Comparison of ENCODE assay signal across 25 cellular contexts in genomic region chr6:9388596-9388995, GRCh38.
"Had no signal": no experiment of that assay in that cellular context is flagged by ENCODE, and none has a peak within 500 bp of the region (broad histone marks: within the 10 kb centered on the region; RNA-seq: fewer than 3 reads in every experiment).

No MANE protein-coding gene starts in this region.

- H3K4me3 ChIP-seq: esophagus muscularis mucosa, heart left ventricle, ovary, skin epidermis, testis, transverse colon had no signal

- H3K9me3 Mint-ChIP-seq: mesothelial cell of epicardium, nephron progenitor cell had no signal

- H3K9me3 ChIP-seq: esophagus muscularis mucosa, heart left ventricle, ovary, testis, transverse colon had no signal

- H3K27me3 ChIP-seq: esophagus muscularis mucosa, foreskin keratinocyte, heart left ventricle, ovary, testis, transverse colon had no signal

- H3K27me3 Mint-ChIP-seq: activated B cell treated with CpG ODN at 0.5 μM for 24 hours; activated naive CD8-positive, alpha-beta T cell; naive B cell had no signal

- H3K36me3 ChIP-seq: esophagus muscularis mucosa, heart left ventricle, ovary, transverse colon had no signal

- DNase-seq: activated B cell treated with CpG ODN at 0.5 μM for 24 hours; activated effector memory CD4-positive, alpha-beta T cell treated with Interleukin-2 at 50 U/mL for 16 hours; activated naive CD4-positive, alpha-beta T cell treated with Interleukin-2 at 50 U/mL for 16 hours; anterior cingulate cortex; dermis blood vessel endothelial cell; effector CD4-positive, alpha-beta T cell; foreskin keratinocyte; heart left ventricle; hypothalamus; immature natural killer cell; kidney; left colon; naive B cell; nephron progenitor cell; ovary; stimulated activated CD4-positive, alpha-beta T cell treated with anti-CD3 and anti-CD28 coated beads, Interleukin-12 subunit alpha, Interleukin-12 subunit beta, amount 100 ng/mL, for 4 hours; stimulated activated CD4-positive, alpha-beta T cell treated with anti-CD3 and anti-CD28 coated beads, Interleukin-4, amount 100 ng/mL, for 1 hour; stimulated activated naive CD8-positive, alpha-beta T cell treated with anti-CD3 and anti-CD28 coated beads, Interleukin-15, Interleukin-2, amounts not matched to agents 100 U/mL and 50 U/mL, for 24 hours; testis; transverse colon had no signal

- H3K4me1 ChIP-seq: esophagus muscularis mucosa, foreskin keratinocyte, heart left ventricle, testis, transverse colon had no signal

- H3K27ac ChIP-seq: esophagus muscularis mucosa, foreskin keratinocyte, heart left ventricle, ovary, skin epidermis, testis, transverse colon had no signal

- H3K27ac Mint-ChIP-seq: activated B cell treated with CpG ODN at 0.5 μM for 24 hours; activated naive CD8-positive, alpha-beta T cell; immature natural killer cell; mesothelial cell of epicardium; naive B cell; nephron progenitor cell; progenitor cell of endocrine pancreas had no signal

- H3K36me3 Mint-ChIP-seq: activated naive CD8-positive, alpha-beta T cell; immature natural killer cell; mesothelial cell of epicardium; naive B cell had no signal

- H3K4me3 Mint-ChIP-seq: activated B cell treated with CpG ODN at 0.5 μM for 24 hours; activated naive CD8-positive, alpha-beta T cell; immature natural killer cell; mesothelial cell of epicardium; naive B cell; nephron progenitor cell had no signal

- H3K4me1 Mint-ChIP-seq: activated B cell treated with CpG ODN at 0.5 μM for 24 hours, immature natural killer cell, mesothelial cell of epicardium, naive B cell, nephron progenitor cell had no signal
